In the genomic region with DNA sequence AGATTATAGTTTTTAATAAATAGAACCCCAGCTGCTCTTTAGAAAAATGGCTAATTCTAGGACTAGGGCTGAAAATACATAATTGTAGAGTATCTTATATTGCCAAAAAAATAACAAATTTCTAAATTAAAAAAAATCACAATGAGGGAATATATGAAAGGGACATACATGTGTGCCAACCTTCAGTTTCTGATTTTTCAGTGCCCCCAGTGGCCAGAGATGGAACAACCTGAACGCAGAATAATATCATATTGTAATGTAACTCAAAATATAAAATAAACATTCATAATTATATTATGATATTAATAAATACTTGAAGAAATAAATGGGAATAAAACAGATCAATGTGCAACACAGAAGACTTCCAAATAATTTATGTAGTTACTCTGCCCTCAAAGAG, we compare ENCODE assay signal across 10 cellular contexts.
DNase-seq lines count a peak whose midpoint lies in the region; ATAC-seq, FAIRE-seq and TF ChIP-seq lines count a peak whose summit lies in the region.
"Had no signal": no experiment of that assay in that cellular context is flagged by ENCODE, and none has a peak within 500 bp of the region (broad histone marks: within the 10 kb centered on the region; RNA-seq: fewer than 3 reads in every experiment).

No MANE protein-coding gene starts in this region.

- H3K27ac ChIP-seq in 22Rv1 = no peak overlapping the region

- in situ Hi-C loops in GM13976 (cut with MboI; ENCODE audit: low sequenced_read_pairs, unreplicated experiment) = no loop called here

- DNase-seq in GM13976 (ENCODE audit: low spot score) (no peak), RCC 7860 (ENCODE audit: low spot score) (no peak), fibroblast of villous mesenchyme (ENCODE audit: low read depth) (no peak), posterior cingulate gyrus (no peak), omental fat pad (ENCODE audit: low spot score) (no peak), NK-92 (lab: John Stamatoyannopoulos, UW; ENCODE audit: unreplicated experiment) (no peak)
- DNase-seq in activated CD8-positive, alpha-beta memory T cell treated with anti-CD3 and anti-CD28 coated beads, Interleukin-2, amount 50 U/mL, for 48 hours = no peak
- DNase-seq: CD4-positive, alpha-beta T cell; T-cell had no signal

- TF ChIP-seq CTCF in 22Rv1 (IDR thresholded peaks at IDR 0.05) (peak; percentile 83), GM13976 (IDR thresholded peaks at IDR 0.05; ENCODE audit: borderline replicate concordance, control extremely low read depth, extremely low read depth, insufficient read depth, missing control alignments) (peak; percentile 19), fibroblast of villous mesenchyme (IDR thresholded peaks at IDR 0.05; ENCODE audit: insufficient read depth, low read depth, low read length) (peak; percentile 55), omental fat pad (IDR thresholded peaks at IDR 0.05) (no peak)

- H3K4me3 ChIP-seq in fibroblast of villous mesenchyme (ENCODE audit: low read depth, low read length) = no peak overlapping the region

- no peak for ATAC-seq in omental fat pad (ENCODE audit: low FRiP score)
- ATAC-seq: T-cell had no signal

- peak; percentile 55 for FAIRE-seq in RCC 7860 (lab: Jason Lieb, UNC)

- intact Hi-C loops in posterior cingulate gyrus (cut with DNase I) = no loop called here

Comparison
In these comparisons a context has a peak if more than half of its experiments do, and no peak if none do; other contexts are left out.
1. CTCF ChIP-seq: peak in 22Rv1 (single experiment), GM13976 (single experiment) and fibroblast of villous mesenchyme (single experiment); none in omental fat pad (0 of 3).